20 cellular contexts compared by ENCODE assay signal in the genomic region with DNA sequence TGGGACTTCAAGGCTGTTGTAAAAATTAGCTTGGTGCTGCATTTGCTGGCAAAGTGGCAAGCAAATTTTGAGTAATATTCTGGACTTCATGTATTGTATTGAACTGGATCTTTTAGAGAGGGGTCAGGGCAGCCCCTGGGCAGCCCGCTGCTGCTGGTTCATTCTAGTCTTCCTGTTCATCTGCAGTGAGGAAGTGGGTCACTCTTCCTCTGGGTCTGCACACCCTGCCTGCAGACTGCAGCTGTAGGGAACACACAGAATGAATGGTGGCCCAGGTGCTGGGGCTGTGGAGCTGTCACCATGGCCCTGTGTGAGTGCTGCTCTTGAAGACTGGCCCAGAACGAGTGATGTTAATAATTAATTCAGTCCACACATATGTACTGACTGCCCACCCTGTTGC. TPM values are rescaled to one million over a fixed set of nuclear protein-coding genes. Genes with fewer than 3 reads are reported as not detected.
DNase-seq lines count a peak whose midpoint lies in the region; ATAC-seq, FAIRE-seq and TF ChIP-seq lines count a peak whose summit lies in the region.
"Had no signal": no experiment of that assay in that cellular context is flagged by ENCODE, and none has a peak within 500 bp of the region (broad histone marks: within the 10 kb centered on the region; RNA-seq: fewer than 3 reads in every experiment).

No MANE protein-coding gene starts in this region.

- intact Hi-C loops in GM12878 (cut with micrococcal nuclease; ENCODE audit: unreplicated experiment), result no loop called here

- no peaks in the 10 kb centered on the region for H3K9me3 ChIP-seq in CD4-positive, CD25-positive, alpha-beta regulatory T cell (ENCODE audit: control insufficient read depth in 2 of 2, low read length in 2 of 2)
- no peaks in the 10 kb centered on the region for H3K9me3 ChIP-seq in GM12878 (replicated peaks; ENCODE audit: control insufficient read depth, insufficient read depth, low read length)
- H3K9me3 ChIP-seq: BE2C had no signal

- no peak for DNase-seq in CD4-positive, CD25-positive, alpha-beta regulatory T cell
- DNase-seq in GDM1 (lab: John Stamatoyannopoulos, UW), result peak; percentile 42
- no peak for DNase-seq in GM12878 (ENCODE audit: low read depth, low spot score)
- peak; percentile 54 to 55 for DNase-seq in lung microvascular endothelial cell (ENCODE audit: low read depth in 2 of 2)
- no peak for DNase-seq in OCI-M1 (lab: John Stamatoyannopoulos, UW)
- DNase-seq in NCI-H1092 (lab: John Stamatoyannopoulos, UW), result no peak
- no peak for DNase-seq in RKO (ENCODE audit: low spot score)
- DNase-seq: BE2C; CD4-positive, alpha-beta memory T cell; GF-D8; MV-4-11; NCI-H1417; NCI-H1694 treated with DMSO at 0.1 percent for 48 hours; NCI-H2081 treated with DMSO at 0.1 percent for 48 hours; NCI-H2171 treated with DMSO at 0.1 percent for 48 hours had no signal

- no peak for TF ChIP-seq RAD21 in GM12878 (IDR thresholded peaks at IDR 0.05; ENCODE audit: insufficient read depth, low read depth, low read length)

- peaks cover 20% of the 10 kb centered on the region for H3K27me3 Mint-ChIP-seq in CD4-positive, CD25-positive, alpha-beta regulatory T cell

- no peak for TF ChIP-seq EP300 in GM12878 (IDR thresholded peaks at IDR 0.05; ENCODE audit: borderline replicate concordance in 1 of 2, control insufficient read depth in 1 of 2, low read depth in 2 of 2, low read length in 2 of 2)

- no TSS peak for BruUV-seq in GM12878 (replicated peaks; lab: Mats Ljungman, UMichigan)

- no peak overlapping the region for H3K27ac ChIP-seq in CD4-positive, CD25-positive, alpha-beta regulatory T cell (ENCODE audit: insufficient read depth, low read length, poor library complexity, severe bottlenecking)
- H3K27ac ChIP-seq in GM12878 (ENCODE audit: control insufficient read depth, insufficient read depth), result no peak overlapping the region
- H3K27ac ChIP-seq: HL-60, KMS-11 had no signal

- TF ChIP-seq POLR2A in GM12878 (IDR thresholded peaks at IDR 0.05; ENCODE audit: low read depth, low read length), result no peak

- RAD21 ChIA-PET in GM12878 (lab: Charles Lee; ENCODE audit: unreplicated experiment), result no interaction called here

- H3K4me3 ChIP-seq in CD4-positive, CD25-positive, alpha-beta regulatory T cell (ENCODE audit: low read depth, low read length), result no peak overlapping the region
- no peak overlapping the region for H3K4me3 ChIP-seq in GM12878

- no peak overlapping the region for H3K4me2 ChIP-seq in GM12878 (ENCODE audit: control insufficient read depth, insufficient read depth)
- H3K4me2 ChIP-seq: KMS-11 had no signal

- ATAC-seq in CD4-positive, CD25-positive, alpha-beta regulatory T cell (ENCODE audit: low read depth in 2 of 2), result no peak
- ATAC-seq in GM12878, result peak; percentile 8; the same call in 1 of the 3 replicates
- ATAC-seq in GM18517 (IDR thresholded peaks at IDR 0.05; ENCODE audit: unreplicated experiment), result no peak
- ATAC-seq: SK-N-SH treated with all-trans-retinoic acid at 6 μM for 48 hours had no signal

- no peak for FAIRE-seq in GM12878 (lab: Jason Lieb, UNC)
- FAIRE-seq: H54 had no signal

- peaks cover 2% of the 10 kb centered on the region for H3K27me3 ChIP-seq in CD4-positive, CD25-positive, alpha-beta regulatory T cell (ENCODE audit: control insufficient read depth, insufficient read depth, low read length)
- H3K27me3 ChIP-seq in GM12878 (replicated peaks in 1 of 2; ENCODE audit: control insufficient read depth in 2 of 2, insufficient read depth in 2 of 2, low read length in 1 of 2), result no peaks in the 10 kb centered on the region; a peak in 1 of 4 replicates

- no peaks in the 10 kb centered on the region for H3K36me3 ChIP-seq in CD4-positive, CD25-positive, alpha-beta regulatory T cell (ENCODE audit: control insufficient read depth, insufficient read depth, low read length)
- no peaks in the 10 kb centered on the region for H3K36me3 ChIP-seq in GM12878 (ENCODE audit: control insufficient read depth in 2 of 2, insufficient read depth in 2 of 2, low read length in 1 of 2)
- H3K36me3 ChIP-seq: BE2C had no signal

- no peak for TF ChIP-seq CTCF in GM12878 (IDR thresholded peaks at IDR 0.05 in 2 of 3, conservative IDR thresholded peaks at IDR 0.05 in 1 of 3; ENCODE audit: control insufficient read depth in 2 of 3, extremely low read depth in 1 of 3, insufficient read depth in 1 of 3, low read depth in 3 of 3, low read length in 3 of 3)

- SMC1A ChIA-PET in GM12878 (lab: Charles Lee; ENCODE audit: uncharacterized antibody, unreplicated experiment), result interaction anchor here (0.8 to 1.3 kb wide), 2 partner anchors 13 to 372 kb away, joined by 3 read pairs; no protein-coding TSS in a partner anchor

- H4K20me1 ChIP-seq in GM12878 (ENCODE audit: control insufficient read depth, insufficient read depth), result no peaks in the 10 kb centered on the region

- H3K79me2 ChIP-seq in GM12878 (ENCODE audit: control insufficient read depth, insufficient read depth, low read length), result peaks cover 4% of the 10 kb centered on the region

- no peaks in the 10 kb centered on the region for H3K9me3 Mint-ChIP-seq in CD4-positive, CD25-positive, alpha-beta regulatory T cell
- H3K9me3 Mint-ChIP-seq: CD4-positive, alpha-beta memory T cell had no signal

- CTCF ChIA-PET in GM12878 (lab: Yijun Ruan, JAX), result no interaction called here

- no peak overlapping the region for H2AFZ ChIP-seq in GM12878 (ENCODE audit: control insufficient read depth, low read depth, low read length)

- peaks cover 0 to 75% (median 17%) of the 10 kb centered on the region in 4 donors for H3K4me1 Mint-ChIP-seq in CD4-positive, CD25-positive, alpha-beta regulatory T cell

- peak overlapping the region; percentile 20 to 59 (median 45) for H3K27ac Mint-ChIP-seq in CD4-positive, CD25-positive, alpha-beta regulatory T cell
- H3K27ac Mint-ChIP-seq: CD4-positive, alpha-beta memory T cell had no signal

- no peak overlapping the region for H3K9ac ChIP-seq in GM12878 (ENCODE audit: control insufficient read depth, insufficient read depth, low read length)
- H3K9ac ChIP-seq: KMS-11 had no signal

- whole genome bisulfite sequencing in GM12878 (ENCODE audit: insufficient coverage, insufficient replicate concordance, low lambda C conversion rate, missing lambda C conversion rate), result 46% methylated on average over 2 of the region's 2 CpGs

- in situ Hi-C loops in GM12878 (cut with MboI), result loop anchor here (5.0 kb wide), 1 partner anchor 49 kb away; no protein-coding TSS in a partner anchor

- H3K36me3 Mint-ChIP-seq in CD4-positive, CD25-positive, alpha-beta regulatory T cell, result no peaks in the 10 kb centered on the region
- H3K36me3 Mint-ChIP-seq: CD4-positive, alpha-beta memory T cell had no signal

- POLR2A ChIA-PET in GM12878 (lab: Charles Lee), result no interaction called here

- H3K4me1 ChIP-seq in CD4-positive, CD25-positive, alpha-beta regulatory T cell (ENCODE audit: control insufficient read depth, insufficient read depth, low read length, poor library complexity, severe bottlenecking), result peaks cover 10% of the 10 kb centered on the region
- H3K4me1 ChIP-seq in GM12878 (ENCODE audit: control insufficient read depth, insufficient read depth, low read length), result peaks cover 18% of the 10 kb centered on the region
- H3K4me1 ChIP-seq: BE2C had no signal

- peak overlapping the region in 1 of 4 donors; percentile 39 for H3K4me3 Mint-ChIP-seq in CD4-positive, CD25-positive, alpha-beta regulatory T cell
- H3K4me3 Mint-ChIP-seq: CD4-positive, alpha-beta memory T cell had no signal

TF ChIP-seq in GM12878, 131 proteins besides CTCF, POLR2A, EP300 and RAD21:
- TF ChIP-seq NBN (IDR thresholded peaks at IDR 0.05), result no peak

RNA-seq across cellular contexts. Expression of a gene that starts 9.4 kb away (rescaled TPM):
- 1.4 TPM for total RNA-seq in CD4-positive, CD25-positive, alpha-beta regulatory T cell
- polyA plus RNA-seq in CD4-positive, CD25-positive, alpha-beta regulatory T cell, result 1 to 10 TPM in 1 of 4 donors, under 1 TPM in 3; 0.16 to 1.6 (median 0.68) TPM
- 3.7 and 4.4 TPM in 2 replicates for total RNA-seq in GM12878 (2013; cell fraction: nucleolus; rRNA removed)
- 4.2 and 4.6 TPM in 2 replicates for total RNA-seq in GM12878 (2014; rRNA removed)
- 2.0 and 2.3 TPM in 2 replicates for total RNA-seq in GM12878 (2014; rRNA removed; fragmentation: Illumina TruSeq; extraction: Trizol)
- 8.4 and 8.8 TPM in 2 replicates for total RNA-seq in GM12878 (2021)
- polyA plus RNA-seq in GM12878 (2011; ENCODE audit: low read depth), result 0.94 TPM
- polyA plus RNA-seq in GM12878 (2011; rRNA removed), result 0.07 and 0.08 TPM in 2 replicates
- 0.10 and 0.12 TPM in 2 replicates for polyA plus RNA-seq in GM12878 (2011; cell fraction: cytosol; rRNA removed)
- 0.24 and 0.42 TPM in 2 replicates for polyA plus RNA-seq in GM12878 (2011; cell fraction: nucleus; rRNA removed)
- 1.6 TPM in 2 replicates for polyA plus RNA-seq in GM12878 (2012)
- polyA plus RNA-seq in GM12878 (2014; fragmentation: Illumina TruSeq; extraction: Trizol), result 3.0 and 3.7 TPM in 2 replicates
- polyA plus RNA-seq in GM12878 (2014; fragmentation: Nextera tagmentation; extraction: Ambion mirVana), result under 1 TPM; 0.21 to 0.35 TPM
- polyA plus RNA-seq in GM12878 (2014; rRNA removed), result 5.1 and 6.0 TPM in 2 replicates
- 1 to 10 TPM; 1.1 to 2.4 TPM for polyA plus RNA-seq in GM12878 (2016; fragmentation: Nextera tagmentation; extraction: Ambion mirVana)
- 0.15 and 0.22 TPM in 2 replicates for polyA minus RNA-seq in GM12878 (2011; rRNA and poly(A)+ RNA removed)
- polyA minus RNA-seq in GM12878 (2011; cell fraction: cytosol; rRNA and poly(A)+ RNA removed), result 0.21 and 0.27 TPM in 2 replicates
- polyA minus RNA-seq in GM12878 (2011; cell fraction: nucleus; rRNA and poly(A)+ RNA removed), result 0.36 and 0.77 TPM in 2 replicates
- 4.8 and 7.3 TPM in 2 replicates for total RNA-seq in lung microvascular endothelial cell

Comparison
In these comparisons a context has a peak if more than half of its experiments do, and no peak if none do; other contexts are left out.
1. DNase-seq: peak in GDM1 (single experiment) and lung microvascular endothelial cell (2 of 2); none in CD4-positive, CD25-positive, alpha-beta regulatory T cell (0 of 3), GM12878 (single experiment), OCI-M1 (single experiment), NCI-H1092 (single experiment) and RKO (single experiment).